Comparison of ENCODE assay signal across 7 cellular contexts in the genomic region with DNA sequence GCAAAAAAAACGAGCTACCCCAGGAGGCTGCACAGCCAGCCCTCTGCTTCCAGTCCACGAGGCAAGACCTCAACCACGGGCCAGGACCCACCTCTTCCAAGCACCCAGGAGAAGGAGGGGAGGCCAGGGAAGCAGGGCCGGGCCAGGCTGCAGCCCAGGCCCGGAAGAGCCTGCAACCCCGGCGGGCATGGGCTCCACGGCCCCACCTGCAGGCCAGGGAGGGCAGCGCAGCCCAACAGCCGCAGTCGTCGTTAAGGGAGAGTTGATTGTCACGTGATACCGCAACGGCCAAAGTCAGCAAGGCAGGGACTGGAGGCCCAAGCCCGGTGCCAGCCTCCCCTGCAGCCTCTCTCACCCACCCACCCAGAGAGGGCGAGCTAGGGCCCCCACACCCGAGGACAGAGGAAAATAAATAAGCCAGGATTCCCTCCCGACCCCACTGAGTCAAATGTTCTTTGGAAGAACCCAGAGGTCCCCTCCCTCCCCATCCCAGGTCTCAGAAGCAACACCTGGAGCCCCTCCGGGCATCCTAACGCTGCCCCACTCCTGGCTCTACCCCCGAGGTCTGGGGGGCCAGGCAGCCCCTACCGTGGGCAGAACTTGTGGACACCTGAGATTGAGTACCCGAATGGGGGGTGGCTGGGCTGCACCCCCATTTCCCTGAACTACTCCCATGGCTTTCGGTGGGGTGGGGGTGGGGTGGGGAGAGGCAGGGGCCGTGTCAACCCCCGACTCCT. TPM values are rescaled to one million over a fixed set of nuclear protein-coding genes. Genes with fewer than 3 reads are reported as not detected.
A peak's percentile ranks its signal among the peaks of the same experiment; 100 is the strongest.
DNase-seq lines count a peak whose midpoint lies in the region; ATAC-seq, FAIRE-seq and TF ChIP-seq lines count a peak whose summit lies in the region.

No MANE protein-coding gene starts in this region.

- H3K27ac Mint-ChIP-seq in MCF 10A (ENCODE audit: low read depth, unreplicated experiment), result peak overlapping the region; percentile 61

- H3K36me3 ChIP-seq in kidney (ENCODE audit: control insufficient read depth in 1 of 2, insufficient read depth in 2 of 2, low read length in 2 of 2), result no peaks in the 10 kb centered on the region

- CTCF ChIA-PET in MCF 10A (lab: Yijun Ruan, JAX), result interaction anchor here (0.6 to 1.8 kb wide), 10 partner anchors 12 to 607 kb away, joined by 3 to 4 read pairs (median 3); no protein-coding TSS in a partner anchor

- peak; percentile 98 for TF ChIP-seq CTCF in GM12874 (IDR thresholded peaks at IDR 0.05; ENCODE audit: insufficient read depth, low read depth, low read length)
- TF ChIP-seq CTCF in VCaP (conservative IDR thresholded peaks at IDR 0.05), result peak; percentile 93
- peak; percentile 98 for TF ChIP-seq CTCF in MCF 10A (IDR thresholded peaks at IDR 0.05; ENCODE audit: unreplicated experiment)
- peak; percentile 83 for TF ChIP-seq CTCF in kidney (IDR thresholded peaks at IDR 0.05; ENCODE audit: borderline replicate concordance, extremely low read depth, insufficient read depth)

- intact Hi-C loops in MCF 10A (cut with micrococcal nuclease) (no loop called here), kidney (cut with DNase I) (no loop called here)

- H3K4me1 ChIP-seq in kidney (ENCODE audit: control insufficient read depth in 1 of 2, insufficient read depth in 1 of 2, low read depth in 1 of 2, low read length in 2 of 2), result peaks cover 10 to 22% of the 10 kb centered on the region in 2 donors

- POLR2A ChIA-PET in MCF 10A (lab: Yijun Ruan, JAX), result interaction anchor here (1.0 kb wide), 1 partner anchor 11 kb away, joined by 3 read pairs; no protein-coding TSS in a partner anchor

- peaks cover 11% of the 10 kb centered on the region for H3K4me1 Mint-ChIP-seq in MCF 10A (ENCODE audit: insufficient read depth, unreplicated experiment)

- TSS peak; percentile 44 for BruUV-seq in MCF 10A (replicated peaks; lab: Mats Ljungman, UMichigan)

- H3K4me3 Mint-ChIP-seq in MCF 10A (ENCODE audit: unreplicated experiment), result peak overlapping the region; percentile 65

- no peaks in the 10 kb centered on the region for H3K9me3 Mint-ChIP-seq in MCF 10A (ENCODE audit: unreplicated experiment)

- H3K36me3 Mint-ChIP-seq in MCF 10A (ENCODE audit: insufficient read depth, unreplicated experiment), result peaks cover 12% of the 10 kb centered on the region

- H3K9ac ChIP-seq in kidney (ENCODE audit: low read length in 2 of 2), result no peak overlapping the region

- no peak for ATAC-seq in HG02973 (IDR thresholded peaks at IDR 0.05; ENCODE audit: unreplicated experiment)

- no peaks in the 10 kb centered on the region for H3K27me3 Mint-ChIP-seq in MCF 10A (ENCODE audit: insufficient read depth, unreplicated experiment)

- no peaks in the 10 kb centered on the region for H3K9me3 ChIP-seq in kidney (ENCODE audit: control insufficient read depth in 1 of 2, low read length in 2 of 2)

- peak; percentile 55 for DNase-seq in NCI-H1694 treated with DMSO at 0.1 percent for 48 hours (lab: John Stamatoyannopoulos, UW)
- peak; percentile 87 for DNase-seq in MCF 10A (ENCODE audit: unreplicated experiment)
- peak; percentile 89 for DNase-seq in kidney
- DNase-seq in stimulated activated CD4-positive, alpha-beta T cell treated with anti-CD3 and anti-CD28 coated beads, Interleukin-4, amount 100 ng/mL, for 1 hour, result peak; percentile 82

- no peak for FAIRE-seq in kidney (lab: Jason Lieb, UNC)

- H3K27ac ChIP-seq in VCaP (peak overlapping the region; percentile 26; the same call in 1 of the 2 replicates), kidney (ENCODE audit: low read depth in 2 of 2, low read length in 2 of 2) (no peak overlapping the region)

- no peak overlapping the region for H3K4me3 ChIP-seq in kidney (ENCODE audit: low read length in 2 of 2)

RNA-seq across cellular contexts. Expression of a gene that starts 5.2 kb away (rescaled TPM):
- total RNA-seq in MCF 10A (2022), result 28.7 and 36.4 TPM in 2 replicates
- total RNA-seq in kidney, result 36.8 TPM
- 12.1 TPM for polyA plus RNA-seq in kidney (ENCODE audit: insufficient read depth, low read depth, low replicate concordance)

RNA-seq across cellular contexts. Expression of a gene that starts 9.9 kb away (rescaled TPM):
- total RNA-seq in MCF 10A (2022), result 27.0 and 45.5 TPM in 2 replicates
- 22.2 TPM for total RNA-seq in kidney
- polyA plus RNA-seq in kidney (ENCODE audit: insufficient read depth, low read depth, low replicate concordance), result 10.4 TPM

RNA-seq across cellular contexts. Expression of a gene that starts 31.8 kb away (rescaled TPM):
- total RNA-seq in MCF 10A (2022) (38.9 and 39.5 TPM in 2 replicates), kidney (63.8 TPM)
- polyA plus RNA-seq in kidney (ENCODE audit: insufficient read depth, low read depth, low replicate concordance), result 65.1 TPM

RNA-seq across cellular contexts. Expression of a gene that starts 41.4 kb away (rescaled TPM):
- total RNA-seq in MCF 10A (2022) (5.6 and 9.3 TPM in 2 replicates), kidney (3.6 TPM)
- 0.24 TPM for polyA plus RNA-seq in kidney (ENCODE audit: insufficient read depth, low read depth, low replicate concordance)

RNA-seq across cellular contexts. Expression of a gene that starts 51.7 kb away (rescaled TPM):
- total RNA-seq in MCF 10A (2022), result 6.8 and 6.9 TPM in 2 replicates
- 10.3 TPM for total RNA-seq in kidney
- polyA plus RNA-seq in kidney (ENCODE audit: insufficient read depth, low read depth, low replicate concordance), result 6.1 TPM
